1 cellular context compared by ENCODE assay signal in the genomic region with DNA sequence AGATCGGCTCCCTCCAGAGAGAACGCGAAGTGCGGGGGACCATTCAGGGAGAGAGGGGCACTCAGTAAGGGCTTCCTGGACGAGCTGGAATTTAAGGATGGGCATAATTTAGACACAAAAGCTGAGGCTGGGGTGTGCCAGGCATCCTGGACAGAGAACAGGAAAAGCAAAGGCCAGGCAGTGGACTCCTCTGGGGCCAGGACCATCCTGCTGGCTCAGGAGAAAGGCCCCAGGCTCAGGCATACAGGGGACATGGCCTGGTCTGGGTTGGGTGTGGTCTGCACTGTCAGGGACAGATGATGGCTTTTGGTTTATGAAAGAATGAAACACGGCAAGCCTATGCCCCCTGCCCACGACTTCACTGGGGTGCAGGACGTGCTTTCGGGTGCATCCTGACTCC.
TF ChIP-seq lines count a peak whose summit lies in the region.

No MANE protein-coding gene starts in this region.

TF ChIP-seq in endothelial cell of umbilical vein, 7 proteins besides CTCF, POLR2A, EP300 and RAD21 (continued from another document):
- TF ChIP-seq GATA2 (IDR thresholded peaks at IDR 0.05; ENCODE audit: insufficient read depth, insufficient read length, low read depth, low read length), result no peak
